Comparison of ENCODE assay signal across 1 cellular context in the genomic region with DNA sequence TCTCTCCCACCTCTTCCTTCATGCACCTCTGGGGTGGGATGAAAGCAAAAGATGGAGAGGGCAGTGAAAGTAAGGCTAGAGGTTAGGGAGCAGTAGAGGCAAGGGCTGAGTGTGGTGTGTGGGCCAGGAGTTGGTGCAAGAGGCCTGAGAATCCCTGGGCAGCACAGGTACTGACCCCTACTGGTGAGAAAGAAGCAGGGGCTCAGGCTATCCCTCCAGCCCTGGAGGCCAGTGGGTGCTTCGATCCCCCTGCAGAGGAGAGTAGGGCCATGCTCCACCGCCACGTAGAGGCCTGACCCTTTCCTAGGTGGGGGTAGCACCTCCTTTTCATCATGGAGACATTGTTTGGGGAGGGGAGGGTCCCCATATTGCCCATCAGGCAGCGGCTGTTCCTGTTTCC.
TF ChIP-seq lines count a peak whose summit lies in the region.

No MANE protein-coding gene starts in this region.

TF ChIP-seq in H1, 55 proteins besides CTCF, POLR2A, EP300 and RAD21:
- TF ChIP-seq POU5F1 (IDR thresholded peaks at IDR 0.05; ENCODE audit: low read depth, low read length): no peak
